ENCODE assay signal across 8 cellular contexts in genomic region chr17:46192484-46193245, GRCh38. TPM values are rescaled to one million over a fixed set of nuclear protein-coding genes. Genes with fewer than 3 reads are reported as not detected.
A peak's percentile ranks its signal among the peaks of the same experiment; 100 is the strongest.
DNase-seq lines count a peak whose midpoint lies in the region; ATAC-seq and TF ChIP-seq lines count a peak whose summit lies in the region.

No MANE protein-coding gene starts in this region.

- H4K20me1 ChIP-seq in OCI-LY7 (ENCODE audit: insufficient read depth, low read length) = peaks cover 30% of the 10 kb centered on the region

- H3K9me3 ChIP-seq in OCI-LY7 (ENCODE audit: low read length) (peaks cover 2% of the 10 kb centered on the region; the same call in 1 of the 2 replicates), esophagus muscularis mucosa (no peaks in the 10 kb centered on the region)

- no peak for TF ChIP-seq CTCF in OCI-LY7 (conservative IDR thresholded peaks at IDR 0.05; ENCODE audit: low read length)
- no peak for TF ChIP-seq CTCF in esophagus muscularis mucosa (IDR thresholded peaks at IDR 0.05)

- H3K27ac Mint-ChIP-seq in stimulated activated effector memory CD8-positive, alpha-beta T cell treated with anti-CD3 and anti-CD28 coated beads, Interleukin-12 subunit alpha, Interleukin-12 subunit beta, amount 100 ng/mL, for 72 hours = peak overlapping the region; percentile 97

- peak overlapping the region; percentile 10; the same call in 1 of the 2 replicates for H2AFZ ChIP-seq in OCI-LY7 (ENCODE audit: low read length)

- 0% methylated on average over 20 of the region's 69 CpGs for WGBS in esophagus muscularis mucosa

- no peak for TF ChIP-seq POLR2A in esophagus muscularis mucosa (IDR thresholded peaks at IDR 0.05; ENCODE audit: low read depth)

- peak overlapping the region; percentile 74 for H3K4me3 ChIP-seq in OCI-LY7 (ENCODE audit: low read depth, low read length, poor library complexity, severe bottlenecking)
- H3K4me3 ChIP-seq in esophagus muscularis mucosa = peak overlapping the region; percentile 96 to 100 (median 99)

- peak overlapping the region; percentile 96 for H3K4me3 Mint-ChIP-seq in stimulated activated effector memory CD8-positive, alpha-beta T cell treated with anti-CD3 and anti-CD28 coated beads, Interleukin-12 subunit alpha, Interleukin-12 subunit beta, amount 100 ng/mL, for 72 hours

- peaks cover 53% of the 10 kb centered on the region for H3K36me3 Mint-ChIP-seq in stimulated activated effector memory CD8-positive, alpha-beta T cell treated with anti-CD3 and anti-CD28 coated beads, Interleukin-12 subunit alpha, Interleukin-12 subunit beta, amount 100 ng/mL, for 72 hours

- peak; percentile 33 for ATAC-seq in GM21381 (IDR thresholded peaks at IDR 0.05; ENCODE audit: unreplicated experiment)
- ATAC-seq in stimulated activated effector memory CD8-positive, alpha-beta T cell treated with anti-CD3 and anti-CD28 coated beads, Interleukin-12 subunit alpha, Interleukin-12 subunit beta, amount 100 ng/mL, for 72 hours = peak; percentile 27

- peaks cover 42% of the 10 kb centered on the region for H3K36me3 ChIP-seq in OCI-LY7 (ENCODE audit: insufficient read depth, low read length)
- peaks cover 0 to 3% (median 0%) of the 10 kb centered on the region in 4 donors for H3K36me3 ChIP-seq in esophagus muscularis mucosa

- peaks cover 57% of the 10 kb centered on the region for H3K4me1 Mint-ChIP-seq in stimulated activated effector memory CD8-positive, alpha-beta T cell treated with anti-CD3 and anti-CD28 coated beads, Interleukin-12 subunit alpha, Interleukin-12 subunit beta, amount 100 ng/mL, for 72 hours

- intact Hi-C loops in OCI-LY7 (cut with micrococcal nuclease; ENCODE audit: unreplicated experiment) = loop anchor here (2.0 to 5.0 kb wide), 2 partner anchors 54 to 145 kb away; no protein-coding TSS in a partner anchor
- intact Hi-C loops in esophagus muscularis mucosa (cut with DNase I) = loop anchor here (2.0 to 5.0 kb wide), 2 partner anchors 40 to 148 kb away; no protein-coding TSS in a partner anchor

- no peaks in the 10 kb centered on the region for H3K9me3 Mint-ChIP-seq in stimulated activated effector memory CD8-positive, alpha-beta T cell treated with anti-CD3 and anti-CD28 coated beads, Interleukin-12 subunit alpha, Interleukin-12 subunit beta, amount 100 ng/mL, for 72 hours

- H3K27ac ChIP-seq in OCI-LY7 (ENCODE audit: low read depth, low read length, poor library complexity, severe bottlenecking) (peak overlapping the region; percentile 84), esophagus muscularis mucosa (replicated peaks in 1 of 4) (peak overlapping the region; percentile 100)

- peaks cover 84% of the 10 kb centered on the region for H3K79me2 ChIP-seq in OCI-LY7 (ENCODE audit: insufficient read depth, low read depth, low read length)

- CTCF ChIA-PET in OCI-LY7 (lab: Charles Lee; ENCODE audit: unreplicated experiment) = interaction anchor here (0.6 to 1.1 kb wide), 7 partner anchors 20 to 642 kb away, joined by 3 to 12 read pairs (median 5); no protein-coding TSS in a partner anchor

- H3K4me1 ChIP-seq in OCI-LY7 (ENCODE audit: insufficient read depth, low read length, poor library complexity, severe bottlenecking) (peaks cover 52% of the 10 kb centered on the region), esophagus muscularis mucosa (peaks cover 41 to 64% (median 57%) of the 10 kb centered on the region in 4 donors)

- H3K4me2 ChIP-seq in OCI-LY7 (ENCODE audit: low read length) = peak overlapping the region; percentile 95

- H3K27me3 ChIP-seq in esophagus muscularis mucosa = no peaks in the 10 kb centered on the region

- no peak for TF ChIP-seq EP300 in esophagus muscularis mucosa (IDR thresholded peaks at IDR 0.05)

- no peaks in the 10 kb centered on the region for H3K9me2 ChIP-seq in OCI-LY7 (ENCODE audit: insufficient read depth, low read length)

- no TSS peak for BruUV-seq in OCI-LY7 (replicated peaks; lab: Mats Ljungman, UMichigan)

- DNase-seq in D341Med (ENCODE audit: low spot score) (peak; percentile 92), HUDEP-2 (lab: John Stamatoyannopoulos, UW; ENCODE audit: unreplicated experiment in 76 of 76) (peak in 45 of 76 experiments; percentile 3 to 70 (median 39)), OCI-LY7 (ENCODE audit: low spot score) (peak; percentile 81), esophagus muscularis mucosa (ENCODE audit: extremely low spot score) (no peak), myocyte (ENCODE audit: low read depth) (peak; percentile 70)
- DNase-seq in activated T-cell treated with anti-CD3 and anti-CD28 coated beads, Interleukin-2, amount 50 U/mL, for 48 hours = peak; percentile 67 to 72
- peak; percentile 56 to 87 for DNase-seq in stimulated activated effector memory CD8-positive, alpha-beta T cell treated with anti-CD3 and anti-CD28 coated beads, Interleukin-12 subunit alpha, Interleukin-12 subunit beta, amount 100 ng/mL, for 72 hours (ENCODE audit: low spot score in 2 of 2)

- POLR2A ChIA-PET in OCI-LY7 (lab: Charles Lee) = interaction anchor here (0.5 to 0.7 kb wide), 2 partner anchors 25 to 1039 kb away, joined by 3 to 4 read pairs; no protein-coding TSS in a partner anchor

RNA-seq across cellular contexts. Expression of gene KANSL1, which starts 0.6 kb away (rescaled TPM):
- 92.1 and 96.9 TPM in 2 replicates for total RNA-seq in OCI-LY7 (2014; rRNA removed; shearing (Covaris generic))
- 129 and 130 TPM in 2 replicates for total RNA-seq in OCI-LY7 (2022)
- total RNA-seq in esophagus muscularis mucosa = 100 to 1,000 TPM in 1 of 4 donors, 10 to 100 TPM in 3; 55.0 to 124 (median 70.0) TPM
- total RNA-seq in myocyte = 19.3 and 25.2 TPM in 2 replicates
- 15.4 TPM for polyA plus RNA-seq in myocyte (2012)
